Comparison of ENCODE assay signal across 5 cellular contexts in the genomic region with DNA sequence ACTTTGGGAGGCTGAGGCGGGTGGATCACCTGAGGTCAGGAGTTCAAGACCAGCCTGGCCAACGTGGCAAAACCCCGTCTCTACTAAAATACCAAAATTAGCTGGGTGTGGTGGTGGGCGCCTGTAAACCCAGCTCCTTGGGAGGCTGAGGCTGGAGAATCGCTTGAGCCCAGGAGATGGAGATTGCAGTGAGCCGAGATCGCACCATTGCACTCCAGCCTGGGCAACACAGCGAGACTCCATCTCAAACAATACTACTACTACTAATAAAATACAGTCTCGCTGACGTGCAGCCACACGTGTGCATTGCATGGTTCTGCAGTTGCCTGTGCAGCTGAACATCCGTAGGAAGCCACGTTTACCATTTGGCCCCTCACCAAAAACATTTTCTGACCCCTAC. TPM values are rescaled to one million over a fixed set of nuclear protein-coding genes. Genes with fewer than 3 reads are reported as not detected.
"Had no signal": no experiment of that assay in that cellular context is flagged by ENCODE, and none has a peak within 500 bp of the region (broad histone marks: within the 10 kb centered on the region; RNA-seq: fewer than 3 reads in every experiment).

No MANE protein-coding gene starts in this region.

RNA-seq across cellular contexts. Expression of gene PERM1, which starts 35.1 kb away (rescaled TPM):
- total RNA-seq: GM23248, GM23338, H1, H7, H9 had no signal
- polyA plus RNA-seq: H1 had no signal
